Comparison of ENCODE assay signal across 8 cellular contexts in genomic region chr13:112606125-112607001, GRCh38.
DNase-seq lines count a peak whose midpoint lies in the region; ATAC-seq and TF ChIP-seq lines count a peak whose summit lies in the region.

No MANE protein-coding gene starts in this region.

- DNase-seq in AG09319 (ENCODE audit: extremely low read depth, low read depth) (peak; percentile 60), NCI-H2227 treated with DMSO at 0.1 percent for 48 hours (lab: John Stamatoyannopoulos, UW) (peak; percentile 76), choroid plexus epithelial cell (ENCODE audit: low read depth) (peak; percentile 91), kidney tubule cell (ENCODE audit: low spot score) (peak; percentile 90)
- DNase-seq in activated CD4-positive, alpha-beta T cell treated with anti-CD3 and anti-CD28 coated beads for 24 hours (ENCODE audit: low read depth in 2 of 2), result peak; percentile 87 to 88
- peak; percentile 65 to 84 for DNase-seq in stimulated activated CD4-positive, alpha-beta T cell treated with anti-CD3 and anti-CD28 coated beads, Interleukin-1b, Interleukin-23, amount 100 ng/mL, for 1 hour (ENCODE audit: low read depth in 2 of 2)

- H3K4me3 ChIP-seq in choroid plexus epithelial cell (ENCODE audit: low read depth, low read length), result peak overlapping the region; percentile 63

- ATAC-seq in GM18873 (IDR thresholded peaks at IDR 0.05; ENCODE audit: low FRiP score, unreplicated experiment), result peak; percentile 92
- peak; percentile 100 for ATAC-seq in HG03139 (IDR thresholded peaks at IDR 0.05; ENCODE audit: unreplicated experiment)

- TF ChIP-seq CTCF in AG09319 (IDR thresholded peaks at IDR 0.05; ENCODE audit: low read depth, low read length) (peak; percentile 76), choroid plexus epithelial cell (conservative IDR thresholded peaks at IDR 0.05; ENCODE audit: low read depth, low read length) (peak; percentile 72)

Comparison
In these comparisons a context has a peak if more than half of its experiments do, and no peak if none do; other contexts are left out.
1. Peak in every context shown above with its lines: DNase-seq, ATAC-seq and H3K4me3 ChIP-seq.